In the genomic region with DNA sequence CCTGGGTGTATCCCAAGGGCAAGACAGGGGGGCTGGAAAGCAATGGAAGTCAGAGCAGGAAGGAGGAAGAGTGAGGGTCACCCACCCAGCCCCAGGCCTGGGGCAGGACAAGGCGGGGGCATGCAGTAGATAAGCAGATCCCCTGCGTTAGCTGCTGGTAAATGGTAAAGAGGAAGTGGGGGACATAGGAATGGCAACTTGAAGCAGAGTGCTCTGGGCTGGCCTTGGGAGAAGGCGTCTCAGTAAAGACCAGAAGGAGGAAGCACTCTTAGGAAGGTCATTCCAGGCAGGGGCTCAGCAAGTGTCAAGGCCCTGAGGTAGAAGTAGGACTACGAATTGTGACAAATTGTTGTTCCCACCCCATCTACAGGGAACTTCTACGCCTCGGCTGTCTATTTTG, we compare ENCODE assay signal across 14 cellular contexts.
"Had no signal": no experiment of that assay in that cellular context is flagged by ENCODE, and none has a peak within 500 bp of the region (broad histone marks: within the 10 kb centered on the region; RNA-seq: fewer than 3 reads in every experiment).

No MANE protein-coding gene starts in this region.

- ATAC-seq: activated naive CD4-positive, alpha-beta T cell treated with anti-CD3 and anti-CD28 coated beads, Interleukin-2, amount 50 U/mL, for 72 hours; pancreas; stimulated activated naive CD8-positive, alpha-beta T cell treated with anti-CD3 and anti-CD28 coated beads, Interleukin-15, amount 100 ng/mL, for 72 hours had no signal

- DNase-seq: activated B cell treated with CpG ODN at 0.5 μM for 24 hours; activated CD4-positive, alpha-beta T cell treated with anti-CD3 and anti-CD28 coated beads, Interleukin-2, amount 10 ng/mL, durations not matched to agents 24 days and 14 days; brain microvascular endothelial cell; cerebellar nuclear complex; hippocampal formation; pancreas; stimulated activated CD4-positive, alpha-beta T cell treated with anti-CD3 and anti-CD28 coated beads, Interleukin-2, amount 100 ng/mL, for 48 hours; stimulated activated naive CD8-positive, alpha-beta T cell treated with anti-CD3 and anti-CD28 coated beads, Interleukin-15, amount 100 ng/mL, for 72 hours; T1000; testis; uterus had no signal

- H3K9me3 Mint-ChIP-seq: activated B cell treated with CpG ODN at 0.5 μM for 24 hours; activated CD4-positive, alpha-beta T cell treated with anti-CD3 and anti-CD28 coated beads, Interleukin-2, amount 10 ng/mL, durations not matched to agents 24 days and 14 days; activated naive CD4-positive, alpha-beta T cell treated with anti-CD3 and anti-CD28 coated beads, Interleukin-2, amount 50 U/mL, for 72 hours; mesothelial cell of epicardium; neural progenitor cell; stimulated activated naive CD8-positive, alpha-beta T cell treated with anti-CD3 and anti-CD28 coated beads, Interleukin-15, amount 100 ng/mL, for 72 hours had no signal

- H3K27me3 Mint-ChIP-seq: activated B cell treated with CpG ODN at 0.5 μM for 24 hours; activated CD4-positive, alpha-beta T cell treated with anti-CD3 and anti-CD28 coated beads, Interleukin-2, amount 10 ng/mL, durations not matched to agents 24 days and 14 days; stimulated activated naive CD8-positive, alpha-beta T cell treated with anti-CD3 and anti-CD28 coated beads, Interleukin-15, amount 100 ng/mL, for 72 hours had no signal

- FAIRE-seq: pancreas had no signal

- H3K27ac Mint-ChIP-seq: activated B cell treated with CpG ODN at 0.5 μM for 24 hours; activated CD4-positive, alpha-beta T cell treated with anti-CD3 and anti-CD28 coated beads, Interleukin-2, amount 10 ng/mL, durations not matched to agents 24 days and 14 days; mesothelial cell of epicardium; neural progenitor cell had no signal

- H3K27me3 ChIP-seq: brain microvascular endothelial cell, neural progenitor cell, pancreas, testis, uterus had no signal

- H3K4me3 Mint-ChIP-seq: activated B cell treated with CpG ODN at 0.5 μM for 24 hours; activated CD4-positive, alpha-beta T cell treated with anti-CD3 and anti-CD28 coated beads, Interleukin-2, amount 10 ng/mL, durations not matched to agents 24 days and 14 days; mesothelial cell of epicardium; neural progenitor cell; stimulated activated naive CD8-positive, alpha-beta T cell treated with anti-CD3 and anti-CD28 coated beads, Interleukin-15, amount 100 ng/mL, for 72 hours had no signal

- H3K4me1 Mint-ChIP-seq: activated B cell treated with CpG ODN at 0.5 μM for 24 hours had no signal

- H3K36me3 ChIP-seq: neural progenitor cell, uterus had no signal

- H3K4me3 ChIP-seq: neural progenitor cell, pancreas, testis, uterus had no signal

- H3K4me1 ChIP-seq: neural progenitor cell, pancreas, testis, uterus had no signal

- H3K27ac ChIP-seq: brain microvascular endothelial cell, neural progenitor cell, pancreas, testis, uterus had no signal

- H3K9me3 ChIP-seq: pancreas, testis, uterus had no signal
